In the genomic region with DNA sequence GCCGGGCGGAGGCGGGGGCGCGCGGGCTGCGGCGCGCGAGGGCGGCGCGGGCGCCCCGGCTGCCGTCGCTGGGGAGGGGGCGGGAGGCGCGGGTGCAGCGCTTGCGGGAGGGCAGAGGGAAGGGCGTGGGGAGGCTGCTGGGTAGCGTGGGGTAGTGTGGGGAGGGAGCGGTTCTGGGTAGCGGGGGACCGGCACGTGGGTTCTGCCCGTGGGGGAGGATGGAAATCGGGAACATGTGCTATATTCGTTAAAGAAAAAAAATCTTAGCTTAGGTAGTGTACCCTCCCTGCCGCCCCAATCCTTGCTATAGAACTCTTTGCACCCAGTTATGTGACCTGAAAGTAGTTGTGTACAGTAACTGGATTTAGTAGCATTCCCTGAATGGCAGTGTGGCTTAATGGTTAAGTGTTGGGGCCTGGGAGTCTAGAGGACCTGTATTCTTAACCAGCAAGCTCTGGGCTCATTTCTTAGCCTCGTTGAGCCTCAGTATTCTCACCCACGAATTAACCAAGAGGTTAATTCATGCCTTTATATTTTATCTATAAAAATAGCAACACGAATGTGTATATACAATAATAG, we compare ENCODE assay signal across 8 cellular contexts. TPM values are rescaled to one million over a fixed set of nuclear protein-coding genes. Genes with fewer than 3 reads are reported as not detected.
DNase-seq lines count a peak whose midpoint lies in the region; ATAC-seq and TF ChIP-seq lines count a peak whose summit lies in the region.

No MANE protein-coding gene starts in this region.

- no peak for TF ChIP-seq EP300 in ovary (IDR thresholded peaks at IDR 0.05)

- TF ChIP-seq POLR2A in ovary (IDR thresholded peaks at IDR 0.05), result no peak

- H3K27ac Mint-ChIP-seq in type B pancreatic cell, result peak overlapping the region; percentile 82

- peak overlapping the region; percentile 86 for H3K4me3 ChIP-seq in Jurkat, Clone E6-1 (ENCODE audit: low read length)
- peak overlapping the region; percentile 93 for H3K4me3 ChIP-seq in ovary

- H3K4me3 Mint-ChIP-seq in type B pancreatic cell, result peak overlapping the region; percentile 90

- H3K4me1 Mint-ChIP-seq in type B pancreatic cell (ENCODE audit: unreplicated experiment), result peaks cover 24% of the 10 kb centered on the region

- H3K4me1 ChIP-seq in ovary (ENCODE audit: insufficient read depth), result peaks cover 6% of the 10 kb centered on the region

- peaks cover 6% of the 10 kb centered on the region for H3K27me3 Mint-ChIP-seq in type B pancreatic cell

- no peaks in the 10 kb centered on the region for H3K36me3 ChIP-seq in ovary

- H3K9me3 ChIP-seq in ovary, result no peaks in the 10 kb centered on the region

- intact Hi-C loops in ovary (cut with DNase I), result no loop called here

- WGBS in ovary, 3 donors, result 2 to 4% (median 2%) methylated on average over 24 to 35 of the region's 35 CpGs

- peaks cover 10% of the 10 kb centered on the region for H3K36me3 Mint-ChIP-seq in type B pancreatic cell

- ATAC-seq in GM18867 (IDR thresholded peaks at IDR 0.05; ENCODE audit: unreplicated experiment), result peak; percentile 13

- no peak overlapping the region for H3K27ac ChIP-seq in ovary

- no peaks in the 10 kb centered on the region for H3K27me3 ChIP-seq in ovary

- DNase-seq in Jurkat, Clone E6-1 (ENCODE audit: low read depth, low spot score), result no peak
- peak; percentile 2 for DNase-seq in activated CD8-positive, alpha-beta memory T cell treated with anti-CD3 and anti-CD28 coated beads, Interleukin-2, amount 50 U/mL, for 24 hours (ENCODE audit: extremely low read depth)
- DNase-seq in fibroblast of peridontal ligament (ENCODE audit: extremely low read depth), result peak; percentile 20
- peak; percentile 21 to 60 (median 43) for DNase-seq in ovary
- no peak for DNase-seq in type B pancreatic cell (ENCODE audit: extremely low spot score, unreplicated experiment)
- DNase-seq in COLO668 (lab: John Stamatoyannopoulos, UW; ENCODE audit: unreplicated experiment), result no peak
- DNase-seq in DMS153 (lab: John Stamatoyannopoulos, UW), result no peak

- TF ChIP-seq CTCF in ovary (IDR thresholded peaks at IDR 0.05) (no peak), type B pancreatic cell (conservative IDR thresholded peaks at IDR 0.05) (no peak)

- H3K9me3 Mint-ChIP-seq in type B pancreatic cell, result no peaks in the 10 kb centered on the region

RNA-seq across cellular contexts. Expression of gene RABEP1, which starts 0.6 kb away (rescaled TPM):
- 56.3 TPM for polyA plus RNA-seq in Jurkat, Clone E6-1 (2012; ENCODE audit: insufficient read depth, insufficient read length)
- total RNA-seq in ovary (10 to 100 TPM; 19.5 to 48.7 (median 40.5) TPM), type B pancreatic cell (ENCODE audit: low replicate concordance) (32.3 and 43.7 TPM in 2 replicates)
- 10 to 100 TPM; 15.1 to 36.6 TPM for polyA plus RNA-seq in ovary

RNA-seq across cellular contexts. Expression of gene SCIMP, which starts 48.1 kb away (rescaled TPM):
- polyA plus RNA-seq in Jurkat, Clone E6-1 (2012; ENCODE audit: insufficient read depth, insufficient read length), result not detected
- total RNA-seq in ovary, result 1 to 10 TPM in 6 of 7 donors, under 1 TPM in 1; 0.60 to 3.6 (median 1.3) TPM
- 1 to 10 TPM in 1 of 2 donors, under 1 TPM in 1; 0.45 to 8.3 TPM for polyA plus RNA-seq in ovary
- total RNA-seq in type B pancreatic cell (ENCODE audit: low replicate concordance), result not detected in 2 replicates

Comparison
In these comparisons a context has a peak if more than half of its experiments do, and no peak if none do; other contexts are left out.
1. DNase-seq: peak in activated CD8-positive, alpha-beta memory T cell treated with anti-CD3 and anti-CD28 coated beads, Interleukin-2, amount 50 U/mL, for 24 hours (single experiment), fibroblast of peridontal ligament (single experiment) and ovary (5 of 5); none in Jurkat, Clone E6-1 (single experiment), type B pancreatic cell (single experiment), COLO668 (single experiment) and DMS153 (single experiment).